Comparison of ENCODE assay signal across 17 cellular contexts in genomic region chr4:4647041-4647440, GRCh38.
A peak's percentile ranks its signal among the peaks of the same experiment; 100 is the strongest.
DNase-seq lines count a peak whose midpoint lies in the region; ATAC-seq and TF ChIP-seq lines count a peak whose summit lies in the region.
"Had no signal": no experiment of that assay in that cellular context is flagged by ENCODE, and none has a peak within 500 bp of the region (broad histone marks: within the 10 kb centered on the region; RNA-seq: fewer than 3 reads in every experiment).

No MANE protein-coding gene starts in this region.

- no peaks in the 10 kb centered on the region; the same call in 1 of the 2 replicates for H3K27me3 ChIP-seq in BJ (ENCODE audit: control insufficient read depth, insufficient read depth, low read length)
- H3K27me3 ChIP-seq in RWPE2 (ENCODE audit: insufficient read depth, poor library complexity, severe bottlenecking) = no peaks in the 10 kb centered on the region
- no peaks in the 10 kb centered on the region for H3K27me3 ChIP-seq in foreskin keratinocyte
- H3K27me3 ChIP-seq: BLaER1 treated with 17β-estradiol and CSF1 and Interleukin-3, amounts not matched to agents 10 nM and 100 nM; SJSA1 had no signal

- H3K9me3 ChIP-seq in RWPE2 (ENCODE audit: severe bottlenecking) = no peaks in the 10 kb centered on the region
- H3K9me3 ChIP-seq: BLaER1 treated with 17β-estradiol and CSF1 and Interleukin-3, amounts not matched to agents 10 nM and 100 nM had no signal

- TF ChIP-seq CTCF in BJ (IDR thresholded peaks at IDR 0.05; ENCODE audit: insufficient read depth, low read depth, low read length) = no peak
- no peak for TF ChIP-seq CTCF in RWPE2 (IDR thresholded peaks at IDR 0.05; ENCODE audit: poor library complexity, severe bottlenecking)
- no peak for TF ChIP-seq CTCF in foreskin keratinocyte (conservative IDR thresholded peaks at IDR 0.05)
- TF ChIP-seq CTCF in mesothelial cell of epicardium (IDR thresholded peaks at IDR 0.05; ENCODE audit: unreplicated experiment) = no peak

- H3K4me3 ChIP-seq in BJ (ENCODE audit: low read depth, low read length) = no peak overlapping the region
- H3K4me3 ChIP-seq in RWPE2 (ENCODE audit: severe bottlenecking) = no peak overlapping the region
- H3K4me3 ChIP-seq: BLaER1 treated with 17β-estradiol and CSF1 and Interleukin-3, amounts not matched to agents 10 nM and 100 nM; SJSA1 had no signal

- peak; percentile 21 for DNase-seq in BJ (ENCODE audit: low read depth)
- peak; percentile 50 for DNase-seq in HCEC 1CT
- no peak for DNase-seq in RWPE2 (ENCODE audit: low spot score)
- peak; percentile 68 to 81 for DNase-seq in foreskin keratinocyte
- no peak for DNase-seq in NCI-H1694 treated with DMSO at 0.1 percent for 48 hours (lab: John Stamatoyannopoulos, UW)
- DNase-seq in mesothelial cell of epicardium (ENCODE audit: low spot score in 2 of 2, unreplicated experiment in 2 of 2) = no peak
- no peak for DNase-seq in posterior cingulate gyrus
- DNase-seq: ACHN, DMS153, NCI-H1417, NCI-H2029 treated with DMSO at 0.1 percent for 48 hours, SW 1271 had no signal

- no peak overlapping the region for H3K27ac ChIP-seq in RWPE2 (ENCODE audit: poor library complexity, severe bottlenecking)
- H3K27ac ChIP-seq in foreskin keratinocyte = peak overlapping the region; percentile 51
- H3K27ac ChIP-seq: BLaER1 treated with 17β-estradiol and CSF1 and Interleukin-3, amounts not matched to agents 10 nM and 100 nM; HL-60; KMS-11; SJSA1 had no signal

- ATAC-seq in RWPE2 (ENCODE audit: low read depth) (peak; percentile 35; the same call in 1 of the 3 replicates), foreskin keratinocyte (peak; percentile 87), HG02870 (IDR thresholded peaks at IDR 0.05; ENCODE audit: unreplicated experiment) (no peak)

- no peak overlapping the region for H3K27ac Mint-ChIP-seq in mesothelial cell of epicardium

- no peaks in the 10 kb centered on the region for H3K36me3 ChIP-seq in BJ (ENCODE audit: control insufficient read depth, insufficient read depth, low read length)
- H3K36me3 ChIP-seq in RWPE2 (ENCODE audit: low read depth) = no peaks in the 10 kb centered on the region
- H3K36me3 ChIP-seq: BLaER1 treated with 17β-estradiol and CSF1 and Interleukin-3, amounts not matched to agents 10 nM and 100 nM; SJSA1 had no signal

- peaks cover 8% of the 10 kb centered on the region for H3K36me3 Mint-ChIP-seq in mesothelial cell of epicardium

- intact Hi-C loops in posterior cingulate gyrus (cut with DNase I) = no loop called here

- peaks cover 15% of the 10 kb centered on the region for H3K4me1 Mint-ChIP-seq in mesothelial cell of epicardium

- H3K27me3 Mint-ChIP-seq in mesothelial cell of epicardium (ENCODE audit: low read depth) = no peaks in the 10 kb centered on the region

- H3K9me3 Mint-ChIP-seq in mesothelial cell of epicardium = peaks cover 9% of the 10 kb centered on the region

- CTCF ChIA-PET in BJ (lab: Yijun Ruan, JAX) = interaction anchor here (1.2 kb wide), 1 partner anchor 166 kb away, joined by 4 read pairs; no protein-coding TSS in a partner anchor

- POLR2A ChIA-PET in BJ (lab: Charles Lee) = no interaction called here

- H3K4me1 ChIP-seq in RWPE2 (ENCODE audit: insufficient read depth, poor library complexity, severe bottlenecking) = peaks cover 12% of the 10 kb centered on the region
- peaks cover 11% of the 10 kb centered on the region for H3K4me1 ChIP-seq in foreskin keratinocyte
- H3K4me1 ChIP-seq: BLaER1 treated with 17β-estradiol and CSF1 and Interleukin-3, amounts not matched to agents 10 nM and 100 nM; SJSA1 had no signal

- no peak overlapping the region for H3K4me3 Mint-ChIP-seq in mesothelial cell of epicardium

Comparison
In these comparisons a context has a peak if more than half of its experiments do, and no peak if none do; other contexts are left out.
1. DNase-seq: peak in BJ (single experiment), HCEC 1CT (single experiment) and foreskin keratinocyte (2 of 2); none in RWPE2 (single experiment), NCI-H1694 treated with DMSO at 0.1 percent for 48 hours (single experiment), mesothelial cell of epicardium (0 of 2) and posterior cingulate gyrus (0 of 10).